19 cellular contexts compared by ENCODE assay signal in the genomic region with DNA sequence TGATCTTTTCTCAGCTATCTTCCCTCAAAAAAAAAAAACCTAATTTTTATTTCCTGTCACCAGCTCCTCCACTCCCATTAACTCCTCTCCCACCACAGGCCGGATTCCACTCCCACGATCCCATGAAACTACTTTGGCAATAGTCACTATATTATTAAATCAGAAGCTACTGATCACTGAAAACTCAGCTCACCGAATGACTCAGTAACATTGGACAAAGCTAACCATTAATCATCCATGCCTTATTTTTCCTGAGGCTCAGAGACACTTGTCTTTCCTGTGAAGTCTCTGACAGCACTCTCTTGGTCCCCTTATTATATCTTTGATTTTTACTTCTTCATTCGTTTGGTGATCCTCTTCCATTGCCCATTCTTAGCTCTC. TPM values are rescaled to one million over a fixed set of nuclear protein-coding genes. Genes with fewer than 3 reads are reported as not detected.
DNase-seq lines count a peak whose midpoint lies in the region; ATAC-seq and TF ChIP-seq lines count a peak whose summit lies in the region.
"Had no signal": no experiment of that assay in that cellular context is flagged by ENCODE, and none has a peak within 500 bp of the region (broad histone marks: within the 10 kb centered on the region; RNA-seq: fewer than 3 reads in every experiment).

No MANE protein-coding gene starts in this region.

- H3K27me3 ChIP-seq in PC-3 (ENCODE audit: low read length), result no peaks in the 10 kb centered on the region
- no peaks in the 10 kb centered on the region for H3K27me3 ChIP-seq in mesendoderm (ENCODE audit: insufficient read depth, low read length, poor library complexity)

- no peaks in the 10 kb centered on the region for H4K20me1 ChIP-seq in PC-3 (ENCODE audit: low read length)

- no peaks in the 10 kb centered on the region for H3K9me2 ChIP-seq in PC-3 (replicated peaks; ENCODE audit: low read length)

- H3K18ac ChIP-seq in mesendoderm (ENCODE audit: low read length), result no peak overlapping the region

- TF ChIP-seq CTCF in PC-3 (conservative IDR thresholded peaks at IDR 0.05; ENCODE audit: low read depth, low read length), result no peak
- no peak for TF ChIP-seq CTCF in epithelial cell of proximal tubule (conservative IDR thresholded peaks at IDR 0.05; ENCODE audit: low read depth, low read length)

- H3K36me3 ChIP-seq in PC-3 (ENCODE audit: low read depth, low read length) (no peaks in the 10 kb centered on the region), mesendoderm (ENCODE audit: control insufficient read depth, insufficient read depth, low read length) (no peaks in the 10 kb centered on the region)
- H3K36me3 ChIP-seq: BE2C, SJSA1 had no signal

- no peaks in the 10 kb centered on the region for H3F3A ChIP-seq in PC-3 (ENCODE audit: low read length, unreplicated experiment)

- H2AFZ ChIP-seq in PC-3 (ENCODE audit: low read length), result no peak overlapping the region

- H2BK15ac ChIP-seq in mesendoderm (replicated peaks; ENCODE audit: low read depth), result no peak overlapping the region

- DNase-seq in Daoy (ENCODE audit: low read depth), result peak; percentile 17
- DNase-seq in PC-3, result peak; percentile 39
- peak; percentile 4 for DNase-seq in epithelial cell of proximal tubule (ENCODE audit: low read depth)
- DNase-seq in NCI-H345 treated with DMSO at 0.1 percent for 48 hours (lab: John Stamatoyannopoulos, UW; ENCODE audit: unreplicated experiment), result no peak
- no peak for DNase-seq in mesendoderm
- DNase-seq in NCI-H1417 (lab: John Stamatoyannopoulos, UW), result no peak
- DNase-seq: BE2C; CD4-positive, alpha-beta T cell; DMS79; NCI-H1092 treated with DMSO at 0.1 percent for 48 hours; NCI-H1694 treated with DMSO at 0.1 percent for 48 hours; NCI-H2107; NCI-H345; NCI-H526 treated with DMSO at 0.1 percent for 48 hours; SW 1271 had no signal

- BruUV-seq in PC-3 (replicated peaks; lab: Mats Ljungman, UMichigan), result no TSS peak

- CTCF ChIA-PET in PC-3 (lab: Charles Lee), result no interaction called here

- H3K9ac ChIP-seq in PC-3 (ENCODE audit: low read length) (no peak overlapping the region), mesendoderm (ENCODE audit: low read length) (no peak overlapping the region)

- no peak overlapping the region for H3K4ac ChIP-seq in mesendoderm (ENCODE audit: low read depth, low read length)

- no peaks in the 10 kb centered on the region for H3K79me2 ChIP-seq in PC-3 (ENCODE audit: low read length)
- H3K79me2 ChIP-seq in mesendoderm (ENCODE audit: control insufficient read depth, insufficient read depth, low read length), result no peaks in the 10 kb centered on the region

- no peak overlapping the region for H3K4me2 ChIP-seq in PC-3 (ENCODE audit: low read length)
- no peak overlapping the region for H3K4me2 ChIP-seq in mesendoderm (ENCODE audit: low read length)

- H3K4me3 ChIP-seq in PC-3 (ENCODE audit: low read length) (no peak overlapping the region), epithelial cell of proximal tubule (ENCODE audit: low read depth, low read length) (no peak overlapping the region), mesendoderm (ENCODE audit: low read length) (no peak overlapping the region)
- H3K4me3 ChIP-seq: SJSA1 had no signal

- H3K4me1 ChIP-seq in PC-3 (ENCODE audit: insufficient read depth, low read length), result no peaks in the 10 kb centered on the region; the same call in 1 of the 2 replicates
- H3K4me1 ChIP-seq in mesendoderm (ENCODE audit: control insufficient read depth, low read depth, low read length), result peaks cover 1% of the 10 kb centered on the region
- H3K4me1 ChIP-seq: BE2C, SJSA1 had no signal

- no CpG with 5 or more reads among the region's 4 CpGs for WGBS in mesendoderm (ENCODE audit: extremely low coverage, insufficient coverage, low lambda C conversion rate)

- no peak overlapping the region for H2AK5ac ChIP-seq in mesendoderm (ENCODE audit: low read length)

- intact Hi-C loops in PC-3 (cut with micrococcal nuclease), result no loop called here

- H3K27ac ChIP-seq in PC-3 (ENCODE audit: low read length), result no peak overlapping the region
- no peak overlapping the region for H3K27ac ChIP-seq in mesendoderm (ENCODE audit: low read depth, low read length)
- H3K27ac ChIP-seq: SJSA1 had no signal

- H3K23ac ChIP-seq in mesendoderm (ENCODE audit: low read length), result no peak overlapping the region

- no peak overlapping the region for H2BK5ac ChIP-seq in mesendoderm (ENCODE audit: low read length)

- no peak overlapping the region for H2BK120ac ChIP-seq in mesendoderm (ENCODE audit: low read depth, low read length)

- H3K9me3 ChIP-seq in PC-3 (ENCODE audit: low read length), result no peaks in the 10 kb centered on the region
- H3K9me3 ChIP-seq: BE2C, SJSA1 had no signal

- H4K8ac ChIP-seq in mesendoderm (ENCODE audit: low read depth, low read length), result no peak overlapping the region

- no peaks in the 10 kb centered on the region for H3K79me1 ChIP-seq in mesendoderm (ENCODE audit: low read length)

- no peak overlapping the region for H3K56ac ChIP-seq in mesendoderm (ENCODE audit: low read length)

- ATAC-seq in PC-3 (peak; percentile 56; the same call in 1 of the 2 replicates), HG02852 (IDR thresholded peaks at IDR 0.05; ENCODE audit: unreplicated experiment) (no peak)

- H4K5ac ChIP-seq in mesendoderm (ENCODE audit: low read length), result no peak overlapping the region

- POLR2A ChIA-PET in PC-3 (lab: Charles Lee; ENCODE audit: unreplicated experiment), result no interaction called here

RNA-seq across cellular contexts. Expression of gene HTR1F, which starts 6.1 kb away (rescaled TPM):
- total RNA-seq in Daoy (2014; rRNA removed; shearing (Covaris generic)), result 0.48 and 0.57 TPM in 2 replicates
- total RNA-seq in PC-3 (2014; rRNA removed) (not detected in 2 replicates), epithelial cell of proximal tubule (not detected in 2 replicates)
- 0.06 TPM for polyA plus RNA-seq in mesendoderm (2013, experiment 1 of 2)
- 0.03 TPM for polyA plus RNA-seq in mesendoderm (2013, experiment 2 of 2)
- total RNA-seq: CD4-positive, alpha-beta T cell; MCF 10A; OCI-LY7; SJSA1 had no signal

Comparison
In these comparisons a context has a peak if more than half of its experiments do, and no peak if none do; other contexts are left out.
1. DNase-seq: peak in Daoy (single experiment), PC-3 (single experiment) and epithelial cell of proximal tubule (single experiment); none in NCI-H345 treated with DMSO at 0.1 percent for 48 hours (single experiment), mesendoderm (single experiment) and NCI-H1417 (0 of 3).